14 cellular contexts compared by ENCODE assay signal in genomic region chr5:140594169-140594568, GRCh38.
"Had no signal": no experiment of that assay in that cellular context is flagged by ENCODE, and none has a peak within 500 bp of the region (broad histone marks: within the 10 kb centered on the region; RNA-seq: fewer than 3 reads in every experiment).

No MANE protein-coding gene starts in this region.

- DNase-seq: activated CD4-positive, alpha-beta T cell treated with anti-CD3 and anti-CD28 coated beads, Interleukin-2, amount 50 U/mL, for 4 hours; activated CD4-positive, CD25-positive, alpha-beta regulatory T cell treated with anti-CD3 and anti-CD28 coated beads, Interleukin-2, amount 50 U/mL, for 72 hours; activated naive CD4-positive, alpha-beta T cell treated with anti-CD3 and anti-CD28 coated beads, Interleukin-2, amount 50 U/mL, for 16 hours; activated T-cell treated with anti-CD3 and anti-CD28 coated beads, Interleukin-2, amount 50 U/mL, for 1 hour; cortex of kidney; effector memory CD4-positive, alpha-beta T cell; kidney; stimulated activated CD4-positive, alpha-beta T cell treated with anti-CD3 and anti-CD28 coated beads, Interleukin-2, amount 100 ng/mL, for 48 hours; stimulated activated naive CD4-positive, alpha-beta T cell treated with Interleukin-2 at 50 U/mL for 16 hours; T-helper 9 cell had no signal

- H3K4me3 ChIP-seq: adrenal gland, body of pancreas had no signal

- H3K27ac ChIP-seq: epithelial cell of prostate had no signal

- H3K36me3 ChIP-seq: adrenal gland, pancreas had no signal

- ATAC-seq: body of pancreas had no signal

- H3K27me3 ChIP-seq: adrenal gland, body of pancreas, pancreas had no signal

- H3K9me3 ChIP-seq: adrenal gland, body of pancreas, pancreas had no signal
